9 cellular contexts compared by ENCODE assay signal in genomic region chr16:28935924-28936783, GRCh38. TPM values are rescaled to one million over a fixed set of nuclear protein-coding genes. Genes with fewer than 3 reads are reported as not detected.
DNase-seq lines count a peak whose midpoint lies in the region; ATAC-seq and TF ChIP-seq lines count a peak whose summit lies in the region.
"Had no signal": no experiment of that assay in that cellular context is flagged by ENCODE, and none has a peak within 500 bp of the region (broad histone marks: within the 10 kb centered on the region; RNA-seq: fewer than 3 reads in every experiment).

No MANE protein-coding gene starts in this region.

- CTCF ChIA-PET in Panc1 (lab: Charles Lee): interaction anchor here (0.6 to 1.0 kb wide), 4 partner anchors 9 to 63 kb away, joined by 3 to 6 read pairs (median 3); no protein-coding TSS in a partner anchor

- in situ Hi-C loops in Panc1 (cut with HindIII; ENCODE audit: low pct_unique_long_range_greater_than_20kb, low sequenced_read_pairs): no loop called here

- H3K36me3 ChIP-seq in Panc1 (ENCODE audit: control insufficient read depth, insufficient read depth, low read length) (no peaks in the 10 kb centered on the region), neutrophil (no peaks in the 10 kb centered on the region)

- no TSS peak for BruUV-seq in Panc1 (replicated peaks; lab: Mats Ljungman, UMichigan)

- intact Hi-C loops in Panc1 (cut with micrococcal nuclease; ENCODE audit: unreplicated experiment): no loop called here

- POLR2A ChIA-PET in Panc1 (lab: Charles Lee): interaction anchor here (0.6 kb wide), 1 partner anchor 26 kb away, joined by 14 read pairs; no protein-coding TSS in a partner anchor

- DNase-seq in Panc1 (ENCODE audit: low read depth, low spot score) (no peak), activated T-helper 1 cell treated with Interleukin-2 at 50 U/mL for 16 hours (ENCODE audit: low read depth) (peak; percentile 68), fibroblast of the conjunctiva (ENCODE audit: low read depth) (peak; percentile 35), stromal cell of bone marrow (ENCODE audit: low read depth) (peak; percentile 55)

- no peaks in the 10 kb centered on the region for H3K4me1 ChIP-seq in Panc1 (ENCODE audit: control insufficient read depth, insufficient read depth, low read length)
- peaks cover 11 to 12% of the 10 kb centered on the region in 2 experiments for H3K4me1 ChIP-seq in neutrophil (ENCODE audit: control insufficient read depth in 1 of 2, insufficient read depth in 1 of 2, low read depth in 1 of 2, low read length in 1 of 2)

- no peak overlapping the region for H3K27ac ChIP-seq in Panc1 (ENCODE audit: low read length)
- H3K27ac ChIP-seq in neutrophil: peak overlapping the region; percentile 57
- H3K27ac ChIP-seq: epithelial cell of prostate had no signal

- H3K4me3 ChIP-seq in Panc1 (ENCODE audit: low read depth in 2 of 2, low read length in 2 of 2) (peak overlapping the region in 1 of 2 experiments; percentile 23; a peak in 2 of 4 replicates), neutrophil (ENCODE audit: low read depth in 1 of 2, low read length in 1 of 2) (peak overlapping the region; percentile 27 to 47)

- H3K9me3 ChIP-seq in Panc1 (ENCODE audit: control insufficient read depth, insufficient read depth, low read depth, low read length) (no peaks in the 10 kb centered on the region), neutrophil (no peaks in the 10 kb centered on the region)

- H3K27me3 ChIP-seq in Panc1 (ENCODE audit: control insufficient read depth, insufficient read depth, low read length): no peaks in the 10 kb centered on the region
- no peaks in the 10 kb centered on the region for H3K27me3 ChIP-seq in neutrophil

- peak; percentile 9 for TF ChIP-seq POLR2A in GM15510 (IDR thresholded peaks at IDR 0.05; ENCODE audit: borderline replicate concordance, extremely low read depth, insufficient read length)

- TF ChIP-seq CTCF in Panc1 (IDR thresholded peaks at IDR 0.05) (no peak), neutrophil (IDR thresholded peaks at IDR 0.05) (no peak)

- ATAC-seq in HG02973 (IDR thresholded peaks at IDR 0.05; ENCODE audit: unreplicated experiment): peak; percentile 51
- peak; percentile 85 for ATAC-seq in Panc1
- ATAC-seq in GM21526 (IDR thresholded peaks at IDR 0.05; ENCODE audit: low FRiP score, unreplicated experiment): no peak

RNA-seq across cellular contexts. Expression of gene CD19, which starts 4.4 kb away (rescaled TPM):
- not detected for total RNA-seq in Panc1 (2021; ENCODE audit: unreplicated experiment)
- not detected for polyA plus RNA-seq in Panc1 (2012; ENCODE audit: insufficient read length)

RNA-seq across cellular contexts. Expression of gene RABEP2, which starts 11.1 kb away (rescaled TPM):
- total RNA-seq in Panc1 (2021; ENCODE audit: unreplicated experiment): 24.8 TPM
- 36.9 TPM for polyA plus RNA-seq in Panc1 (2012; ENCODE audit: insufficient read length)

RNA-seq across cellular contexts. Expression of gene NFATC2IP, which starts 14.6 kb away (rescaled TPM):
- 47.3 TPM for total RNA-seq in Panc1 (2021; ENCODE audit: unreplicated experiment)
- 30.5 TPM for polyA plus RNA-seq in Panc1 (2012; ENCODE audit: insufficient read length)

RNA-seq across cellular contexts. Expression of gene SPNS1, which starts 38.4 kb away (rescaled TPM):
- total RNA-seq in Panc1 (2021; ENCODE audit: unreplicated experiment): 79.1 TPM
- 84.3 TPM for polyA plus RNA-seq in Panc1 (2012; ENCODE audit: insufficient read length)

RNA-seq across cellular contexts. Expression of gene LAT, which starts 48.7 kb away (rescaled TPM):
- 3.7 TPM for total RNA-seq in Panc1 (2021; ENCODE audit: unreplicated experiment)
- polyA plus RNA-seq in Panc1 (2012; ENCODE audit: insufficient read length): 4.2 TPM
